In genomic region chr1:22763479-22764200, GRCh38 we compare ENCODE assay signal across 17 cellular contexts. TPM values are rescaled to one million over a fixed set of nuclear protein-coding genes. Genes with fewer than 3 reads are reported as not detected.
DNase-seq lines count a peak whose midpoint lies in the region; ATAC-seq, FAIRE-seq and TF ChIP-seq lines count a peak whose summit lies in the region.
"Had no signal": no experiment of that assay in that cellular context is flagged by ENCODE, and none has a peak within 500 bp of the region (broad histone marks: within the 10 kb centered on the region; RNA-seq: fewer than 3 reads in every experiment).

No MANE protein-coding gene starts in this region.

- ATAC-seq in HG03378 (IDR thresholded peaks at IDR 0.05; ENCODE audit: unreplicated experiment) = no peak
- ATAC-seq: activated naive CD8-positive, alpha-beta T cell treated with anti-CD3 and anti-CD28 coated beads, Interleukin-2, amount 50 U/mL, for 24 hours had no signal

- peak; percentile 64 for DNase-seq in GM12891 (ENCODE audit: insufficient read length, low spot score)
- DNase-seq in GM20000 (ENCODE audit: low spot score) = peak; percentile 64
- peak; percentile 94 for DNase-seq in NCI-H82 treated with DMSO at 0.1 percent for 48 hours (lab: John Stamatoyannopoulos, UW; ENCODE audit: unreplicated experiment)
- no peak for DNase-seq in SIG-M5 (lab: John Stamatoyannopoulos, UW)
- DNase-seq in mucosa of gallbladder (ENCODE audit: low spot score) = no peak
- DNase-seq in cerebellar nuclear complex (lab: John Stamatoyannopoulos, UW) = no peak
- DNase-seq: activated CD4-positive, alpha-beta T cell treated with anti-CD3 and anti-CD28 coated beads, Interleukin-2, amount 50 U/mL, for 1 hour; activated naive CD8-positive, alpha-beta T cell treated with anti-CD3 and anti-CD28 coated beads, Interleukin-2, amount 50 U/mL, for 24 hours; activated T-cell treated with anti-CD3 and anti-CD28 coated beads, Interleukin-2, amount 50 U/mL, for 48 hours; COR-L47; effector memory CD4-positive, alpha-beta T cell; NCI-H2081 treated with DMSO at 0.1 percent for 48 hours; NCI-H69; stimulated activated CD4-positive, alpha-beta T cell treated with anti-CD3 and anti-CD28 coated beads, Interleukin-2, amount 100 ng/mL, for 48 hours had no signal

- H3K4me1 Mint-ChIP-seq in nephron = peaks cover 16% of the 10 kb centered on the region
- H3K4me1 Mint-ChIP-seq: activated naive CD8-positive, alpha-beta T cell treated with anti-CD3 and anti-CD28 coated beads, Interleukin-2, amount 50 U/mL, for 24 hours had no signal

- H3K27me3 Mint-ChIP-seq in nephron (ENCODE audit: low read depth) = peaks cover 9% of the 10 kb centered on the region

- TF ChIP-seq POLR2A in GM12891 (IDR thresholded peaks at IDR 0.05; ENCODE audit: low read depth, low read length) = no peak

- H3K9me3 Mint-ChIP-seq in nephron = no peaks in the 10 kb centered on the region
- H3K9me3 Mint-ChIP-seq: activated naive CD8-positive, alpha-beta T cell treated with anti-CD3 and anti-CD28 coated beads, Interleukin-2, amount 50 U/mL, for 24 hours had no signal

- H3K36me3 Mint-ChIP-seq in nephron (ENCODE audit: low read depth) = no peaks in the 10 kb centered on the region

- peak overlapping the region in 2 of 3 experiments; percentile 25 to 37 for H3K27ac Mint-ChIP-seq in nephron
- H3K27ac Mint-ChIP-seq: activated naive CD8-positive, alpha-beta T cell treated with anti-CD3 and anti-CD28 coated beads, Interleukin-2, amount 50 U/mL, for 24 hours had no signal

- H3K4me3 Mint-ChIP-seq in nephron = no peak overlapping the region
- H3K4me3 Mint-ChIP-seq: activated naive CD8-positive, alpha-beta T cell treated with anti-CD3 and anti-CD28 coated beads, Interleukin-2, amount 50 U/mL, for 24 hours had no signal

- FAIRE-seq in GM12891 (lab: Jason Lieb, UNC) = peak; percentile 83
- FAIRE-seq: H54 had no signal

- TF ChIP-seq CTCF in GM20000 (IDR thresholded peaks at IDR 0.05; ENCODE audit: extremely low read depth, missing control alignments) (no peak), nephron (IDR thresholded peaks at IDR 0.05; ENCODE audit: unreplicated experiment in 3 of 3) (no peak)

TF ChIP-seq in GM12891, 5 proteins besides CTCF, POLR2A, EP300 and RAD21:
- TF ChIP-seq SPI1 (IDR thresholded peaks at IDR 0.05; ENCODE audit: low read depth, low read length) (no peak), POLR2AphosphoS5 (IDR thresholded peaks at IDR 0.05; ENCODE audit: low read depth, low read length) (no peak), PAX5 (IDR thresholded peaks at IDR 0.05; ENCODE audit: insufficient read depth, low read length, severe bottlenecking) (no peak), TAF1 (IDR thresholded peaks at IDR 0.05; ENCODE audit: low read depth, low read length) (no peak), POU2F2 (IDR thresholded peaks at IDR 0.05; ENCODE audit: low read depth, low read length) (no peak)

RNA-seq across cellular contexts. Expression of gene EPHB2, which starts 53.0 kb away (rescaled TPM):
- polyA plus RNA-seq in GM12891 (2012; ENCODE audit: low read depth, missing spikeins) = not detected
- total RNA-seq in mucosa of gallbladder = 3.7 TPM

Comparison
In these comparisons a context has a peak if more than half of its experiments do, and no peak if none do; other contexts are left out.
1. DNase-seq: peak in GM12891 (single experiment), GM20000 (single experiment) and NCI-H82 treated with DMSO at 0.1 percent for 48 hours (single experiment); none in SIG-M5 (single experiment), mucosa of gallbladder (single experiment) and cerebellar nuclear complex (0 of 2).